In genomic region chr16:1375741-1376410, GRCh38 we compare ENCODE assay signal across 2 cellular contexts.
A peak's percentile ranks its signal among the peaks of the same experiment; 100 is the strongest.
TF ChIP-seq lines count a peak whose summit lies in the region.

No MANE protein-coding gene starts in this region.

TF ChIP-seq in IMR-90, 13 proteins besides CTCF, POLR2A, EP300 and RAD21:
- TF ChIP-seq CHD1 (IDR thresholded peaks at IDR 0.05; ENCODE audit: low read depth, low read length) = no peak
- no peak for TF ChIP-seq NFE2L2 (IDR thresholded peaks at IDR 0.05; ENCODE audit: low read depth, low read length)
- TF ChIP-seq SMC3 (IDR thresholded peaks at IDR 0.05; ENCODE audit: low read depth, low read length) = no peak
- TF ChIP-seq CEBPB (IDR thresholded peaks at IDR 0.05; ENCODE audit: low read depth, low read length) = no peak
- no peak for TF ChIP-seq MAFK (IDR thresholded peaks at IDR 0.05; ENCODE audit: low read depth, low read length)
- TF ChIP-seq FOS (IDR thresholded peaks at IDR 0.05; ENCODE audit: low read depth, low read length) = no peak
- TF ChIP-seq MAZ (IDR thresholded peaks at IDR 0.05; ENCODE audit: borderline replicate concordance, low read depth, low read length) = no peak

TF ChIP-seq in K562, 482 proteins besides CTCF, POLR2A, EP300 and RAD21:
- TF ChIP-seq MYNN (IDR thresholded peaks at IDR 0.05) (no peak), MYNN (CRISPR knock-in tag; IDR thresholded peaks at IDR 0.05) (no peak), GMEB1 (CRISPR knock-in tag; IDR thresholded peaks at IDR 0.05) (no peak), CAMTA2 (CRISPR knock-in tag; conservative IDR thresholded peaks at IDR 0.05) (no peak), GTF2F1 (IDR thresholded peaks at IDR 0.05; ENCODE audit: low read depth, low read length) (no peak), USF2 (CRISPR knock-in tag; IDR thresholded peaks at IDR 0.05) (no peak), ZNF121 (CRISPR knock-in tag; conservative IDR thresholded peaks at IDR 0.05) (no peak), MXD1 (CRISPR knock-in tag; IDR thresholded peaks at IDR 0.05; ENCODE audit: borderline replicate concordance, poor library complexity, severe bottlenecking) (no peak), BDP1 (IDR thresholded peaks at IDR 0.05; ENCODE audit: insufficient read depth, insufficient read length) (no peak), ZNF41 (CRISPR knock-in tag; conservative IDR thresholded peaks at IDR 0.05) (no peak), ZNF444 (CRISPR knock-in tag; IDR thresholded peaks at IDR 0.05) (no peak), SUPT5H (IDR thresholded peaks at IDR 0.05) (no peak), ZBTB33 (CRISPR knock-in tag; IDR thresholded peaks at IDR 0.05) (peak; percentile 47), NCOA1 (IDR thresholded peaks at IDR 0.05; ENCODE audit: low read depth) (no peak), MCM2 (IDR thresholded peaks at IDR 0.05; ENCODE audit: low read depth) (0 out of 2 replicates have a peak, but pooled peaks have one; percentile 19), NONO (IDR thresholded peaks at IDR 0.05; ENCODE audit: low read depth in 2 of 2, low read length in 1 of 2) (no peak), SIRT6 (IDR thresholded peaks at IDR 0.05; ENCODE audit: low read depth, low read length) (no peak), POLR2G (IDR thresholded peaks at IDR 0.05; ENCODE audit: low read depth, low read length) (peak; percentile 23; the same call in 1 of the 2 replicates), TRIM24 (IDR thresholded peaks at IDR 0.05) (no peak), ZNF263 (CRISPR knock-in tag; IDR thresholded peaks at IDR 0.05; ENCODE audit: borderline replicate concordance) (peak; percentile 99), CTCFL (IDR thresholded peaks at IDR 0.05; ENCODE audit: borderline replicate concordance, insufficient read depth, low read depth, low read length, poor library complexity, severe bottlenecking) (no peak), SRSF1 (IDR thresholded peaks at IDR 0.05; ENCODE audit: low read depth, low read length) (no peak), PKNOX1 (IDR thresholded peaks at IDR 0.05) (peak; percentile 38; the same call in 1 of the 2 replicates), MGA (IDR thresholded peaks at IDR 0.05) (no peak)
